20 cellular contexts compared by ENCODE assay signal in genomic region chr16:3536271-3536671, GRCh38. TPM values are rescaled to one million over a fixed set of nuclear protein-coding genes. Genes with fewer than 3 reads are reported as not detected.
DNase-seq lines count a peak whose midpoint lies in the region; ATAC-seq, FAIRE-seq and TF ChIP-seq lines count a peak whose summit lies in the region.
"Had no signal": no experiment of that assay in that cellular context is flagged by ENCODE, and none has a peak within 500 bp of the region (broad histone marks: within the 10 kb centered on the region; RNA-seq: fewer than 3 reads in every experiment).

No MANE protein-coding gene starts in this region.

- H3K4me1 ChIP-seq in pancreas = no peaks in the 10 kb centered on the region

- H3K9me3 Mint-ChIP-seq in IgD-negative memory B cell = no peaks in the 10 kb centered on the region
- H3K9me3 Mint-ChIP-seq: activated CD4-positive, alpha-beta T cell treated with anti-CD3 and anti-CD28 coated beads, Interleukin-2, amount 10 ng/mL, durations not matched to agents 24 days and 14 days; activated T-helper 1 cell treated with anti-CD3 and anti-CD28 coated beads, Interleukin-12 subunit alpha, Interleukin-12 subunit beta, Interleukin-2, Interleukin-4 antibody, amounts not matched to agents 30 ng/mL and 10 ng/mL and 1 ng/mL, durations not matched to agents 14 hours and 24 hours and 36 hours; CD8-positive, alpha-beta memory T cell; stimulated activated naive CD8-positive, alpha-beta T cell treated with anti-CD3 and anti-CD28 coated beads, Interleukin-15, Interleukin-2, amounts not matched to agents 100 ng/mL and 50 ng/mL, for 24 hours had no signal

- POLR2A ChIA-PET in RWPE1 (lab: Yijun Ruan, JAX; ENCODE audit: low non-redundant PET) = no interaction called here

- intact Hi-C loops in pancreas (cut with DNase I) = no loop called here

- no peak for ATAC-seq in GM18498 (IDR thresholded peaks at IDR 0.05; ENCODE audit: unreplicated experiment)
- no peak for ATAC-seq in pancreas

- no peaks in the 10 kb centered on the region for H3K27me3 Mint-ChIP-seq in IgD-negative memory B cell
- H3K27me3 Mint-ChIP-seq: activated CD4-positive, alpha-beta T cell treated with anti-CD3 and anti-CD28 coated beads, Interleukin-2, amount 10 ng/mL, durations not matched to agents 24 days and 14 days; stimulated activated naive CD8-positive, alpha-beta T cell treated with anti-CD3 and anti-CD28 coated beads, Interleukin-15, Interleukin-2, amounts not matched to agents 100 ng/mL and 50 ng/mL, for 24 hours had no signal

- CTCF ChIA-PET in RWPE1 (lab: Yijun Ruan, JAX) = interaction anchor here (0.6 to 0.7 kb wide), 2 partner anchors 14 to 107 kb away, joined by 3 to 4 read pairs; no protein-coding TSS in a partner anchor

- WGBS in pancreas, 2 donors = 85 to 95% methylated on average over 2 of the region's 2 CpGs

- H3K4me1 Mint-ChIP-seq in IgD-negative memory B cell = peaks cover 0 to 7% (median 2%) of the 10 kb centered on the region in 3 donors
- H3K4me1 Mint-ChIP-seq: activated CD4-positive, alpha-beta T cell treated with anti-CD3 and anti-CD28 coated beads, Interleukin-2, amount 10 ng/mL, durations not matched to agents 24 days and 14 days had no signal

- TF ChIP-seq CTCF in RWPE1 (conservative IDR thresholded peaks at IDR 0.05; ENCODE audit: low read depth) (no peak), pancreas (IDR thresholded peaks at IDR 0.05) (no peak)

- H3K4me3 Mint-ChIP-seq in IgD-negative memory B cell = no peak overlapping the region
- H3K4me3 Mint-ChIP-seq: activated CD4-positive, alpha-beta T cell treated with anti-CD3 and anti-CD28 coated beads, Interleukin-2, amount 10 ng/mL, durations not matched to agents 24 days and 14 days; activated T-helper 1 cell treated with anti-CD3 and anti-CD28 coated beads, Interleukin-12 subunit alpha, Interleukin-12 subunit beta, Interleukin-2, Interleukin-4 antibody, amounts not matched to agents 30 ng/mL and 10 ng/mL and 1 ng/mL, durations not matched to agents 14 hours and 24 hours and 36 hours; stimulated activated naive CD8-positive, alpha-beta T cell treated with anti-CD3 and anti-CD28 coated beads, Interleukin-15, Interleukin-2, amounts not matched to agents 100 ng/mL and 50 ng/mL, for 24 hours had no signal

- peaks cover 3% of the 10 kb centered on the region for H3K36me3 Mint-ChIP-seq in IgD-negative memory B cell

- no peaks in the 10 kb centered on the region for H3K9me3 ChIP-seq in pancreas

- H3K27me3 ChIP-seq in pancreas = no peaks in the 10 kb centered on the region

- FAIRE-seq in endometrium (lab: Jason Lieb, UNC) (peak; percentile 70), pancreas (lab: Jason Lieb, UNC) (no peak)

- no peak overlapping the region for H3K4me3 ChIP-seq in pancreas

- peak overlapping the region in 2 of 3 donors; percentile 59 to 68 for H3K27ac Mint-ChIP-seq in IgD-negative memory B cell
- H3K27ac Mint-ChIP-seq: activated T-helper 1 cell treated with anti-CD3 and anti-CD28 coated beads, Interleukin-12 subunit alpha, Interleukin-12 subunit beta, Interleukin-2, Interleukin-4 antibody, amounts not matched to agents 30 ng/mL and 10 ng/mL and 1 ng/mL, durations not matched to agents 14 hours and 24 hours and 36 hours; stimulated activated naive CD8-positive, alpha-beta T cell treated with anti-CD3 and anti-CD28 coated beads, Interleukin-15, Interleukin-2, amounts not matched to agents 100 ng/mL and 50 ng/mL, for 24 hours had no signal

- peak; percentile 37 for DNase-seq in AG20443 (ENCODE audit: low spot score)
- DNase-seq in non-pigmented ciliary epithelial cell (ENCODE audit: low read depth) = peak; percentile 68
- no peak for DNase-seq in RWPE1 (ENCODE audit: low spot score)
- DNase-seq in pancreas = no peak
- no peak for DNase-seq in NCI-H2107 (lab: John Stamatoyannopoulos, UW)
- DNase-seq: activated CD4-positive, alpha-beta T cell treated with anti-CD3 and anti-CD28 coated beads, Interleukin-2, amount 10 ng/mL, durations not matched to agents 24 days and 14 days; CD8-positive, alpha-beta memory T cell; central memory CD4-positive, alpha-beta T cell; erythroblast; NCI-H187 treated with DMSO at 0.1 percent for 48 hours; NCI-H774; right cardiac atrium had no signal

- H3K27ac ChIP-seq in RWPE1 = no peak overlapping the region
- no peak overlapping the region for H3K27ac ChIP-seq in pancreas

- H3K36me3 ChIP-seq in pancreas = peaks cover 0 to 30% (median 9%) of the 10 kb centered on the region in 3 donors

RNA-seq across cellular contexts. Expression of gene CLUAP1, which starts 35.5 kb away (rescaled TPM):
- polyA plus RNA-seq in IgD-negative memory B cell (3.9 TPM), pancreas (1 to 10 TPM; 6.8 to 6.9 TPM)
- 10 to 100 TPM in 5 of 6 donors, 1 to 10 TPM in 1; 9.9 to 19.1 (median 11.0) TPM for total RNA-seq in pancreas

RNA-seq across cellular contexts. Expression of gene NLRC3, which starts 40.9 kb away (rescaled TPM):
- polyA plus RNA-seq in IgD-negative memory B cell (19.8 TPM), pancreas (under 1 TPM; 0.34 to 0.40 TPM)
- under 1 TPM; 0.12 to 0.87 (median 0.51) TPM for total RNA-seq in pancreas
- total RNA-seq: G401, LHCN-M2, myocyte had no signal

RNA-seq across cellular contexts. Expression of gene C16orf90, which starts 41.0 kb away (rescaled TPM):
- polyA plus RNA-seq in IgD-negative memory B cell = not detected
- total RNA-seq in pancreas = not detected
- polyA plus RNA-seq in pancreas = not detected
- total RNA-seq: activated CD4-positive, alpha-beta T cell treated with anti-CD3 and anti-CD28 coated beads, Interleukin-2, amount 10 ng/mL, durations not matched to agents 24 days and 14 days; activated T-helper 1 cell treated with anti-CD3 and anti-CD28 coated beads, Interleukin-12 subunit alpha, Interleukin-12 subunit beta, Interleukin-2, Interleukin-4 antibody, amounts not matched to agents 30 ng/mL and 10 ng/mL and 1 ng/mL, durations not matched to agents 14 hours and 24 hours and 36 hours; CD8-positive, alpha-beta memory T cell; G401; LHCN-M2; myocyte; right cardiac atrium had no signal
- polyA plus RNA-seq: CD8-positive, alpha-beta memory T cell; right cardiac atrium had no signal

Comparison
In these comparisons a context has a peak if more than half of its experiments do, and no peak if none do; other contexts are left out.
1. DNase-seq: peak in AG20443 (single experiment) and non-pigmented ciliary epithelial cell (single experiment); none in RWPE1 (single experiment), pancreas (0 of 6) and NCI-H2107 (single experiment).
2. RNA of gene NLRC3, which starts 40.9 kb away (polyA plus RNA-seq): 19.8 TPM in IgD-negative memory B cell (single experiment); 0.34 to 0.40 TPM in pancreas; every median in the first group is over 10 times any median in the second.